ENCODE assay signal across 9 cellular contexts in the genomic region with DNA sequence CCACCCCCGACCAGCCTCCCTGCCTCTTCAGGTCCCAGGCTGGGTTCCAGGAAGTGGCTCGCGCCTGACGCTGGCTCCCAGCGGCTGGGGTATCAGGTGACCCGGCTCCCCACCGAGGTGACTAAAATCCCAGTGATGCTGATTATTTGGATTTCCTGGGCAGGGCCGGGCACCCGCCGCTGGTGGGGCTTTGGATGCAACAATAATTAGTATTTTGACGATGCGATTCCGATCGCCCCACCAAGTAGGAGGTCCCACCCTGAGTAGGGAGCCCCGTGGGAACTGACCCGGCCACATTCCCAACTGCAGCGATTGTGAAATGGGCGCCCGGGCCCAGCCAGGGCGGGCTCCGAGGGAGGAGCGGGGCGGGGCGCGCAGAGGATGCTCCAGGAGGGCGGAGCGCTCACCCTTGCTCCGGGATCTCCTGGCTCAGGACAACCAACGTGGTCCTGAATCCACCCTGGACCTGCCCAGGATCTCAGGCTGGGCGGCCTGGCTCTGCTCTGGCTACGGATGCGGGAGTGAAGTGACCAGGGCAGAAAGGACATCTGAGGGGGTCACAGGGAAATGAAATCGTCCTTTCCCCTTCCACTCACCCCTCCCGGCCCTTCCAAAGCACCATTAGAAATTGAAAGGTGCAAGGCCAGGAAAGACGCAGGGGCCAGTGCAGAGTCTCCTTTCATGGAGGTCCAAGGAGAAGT. TPM values are rescaled to one million over a fixed set of nuclear protein-coding genes. Genes with fewer than 3 reads are reported as not detected.
DNase-seq lines count a peak whose midpoint lies in the region; TF ChIP-seq lines count a peak whose summit lies in the region.
"Had no signal": no experiment of that assay in that cellular context is flagged by ENCODE, and none has a peak within 500 bp of the region (broad histone marks: within the 10 kb centered on the region; RNA-seq: fewer than 3 reads in every experiment).

No MANE protein-coding gene starts in this region.

- TF ChIP-seq CTCF in BE2C (IDR thresholded peaks at IDR 0.05; ENCODE audit: low read depth, low read length) (no peak), MCF 10A (IDR thresholded peaks at IDR 0.05; ENCODE audit: unreplicated experiment) (no peak), type B pancreatic cell (conservative IDR thresholded peaks at IDR 0.05) (no peak)

- H3K4me3 Mint-ChIP-seq in MCF 10A (ENCODE audit: unreplicated experiment) (peak overlapping the region; percentile 12), type B pancreatic cell (peak overlapping the region; percentile 64)

- H3K9me3 ChIP-seq in BE2C = no peaks in the 10 kb centered on the region

- H3K9me3 Mint-ChIP-seq in MCF 10A (ENCODE audit: unreplicated experiment) = no peaks in the 10 kb centered on the region
- H3K9me3 Mint-ChIP-seq in type B pancreatic cell = no peaks in the 10 kb centered on the region
- H3K9me3 Mint-ChIP-seq: central memory CD8-positive, alpha-beta T cell had no signal

- POLR2A ChIA-PET in MCF 10A (lab: Yijun Ruan, JAX) = no interaction called here

- DNase-seq in BE2C = peak; percentile 61
- DNase-seq in HT-29 (ENCODE audit: low spot score) = peak; percentile 84
- DNase-seq in MCF 10A (ENCODE audit: unreplicated experiment) = peak; percentile 77
- DNase-seq in iris pigment epithelial cell (ENCODE audit: low read depth) = peak; percentile 80
- peak; percentile 74 for DNase-seq in type B pancreatic cell (ENCODE audit: extremely low spot score, unreplicated experiment)
- DNase-seq in NCI-H2081 treated with DMSO at 0.1 percent for 48 hours (lab: John Stamatoyannopoulos, UW) = no peak
- no peak for DNase-seq in activated T-cell treated with anti-CD3 and anti-CD28 coated beads, Interleukin-2, amount 50 U/mL, for 1 hour
- DNase-seq in effector CD4-positive, alpha-beta T cell = no peak

- H3K27ac Mint-ChIP-seq in MCF 10A (ENCODE audit: low read depth, unreplicated experiment) = no peak overlapping the region
- peak overlapping the region; percentile 75 for H3K27ac Mint-ChIP-seq in type B pancreatic cell

- H3K27me3 Mint-ChIP-seq in MCF 10A (ENCODE audit: insufficient read depth, unreplicated experiment) (no peaks in the 10 kb centered on the region), type B pancreatic cell (peaks cover 17% of the 10 kb centered on the region)
- H3K27me3 Mint-ChIP-seq: central memory CD8-positive, alpha-beta T cell had no signal

- no TSS peak for BruUV-seq in MCF 10A (replicated peaks; lab: Mats Ljungman, UMichigan)

- no peaks in the 10 kb centered on the region for H3K27me3 ChIP-seq in BE2C

- H3K4me1 Mint-ChIP-seq in MCF 10A (ENCODE audit: insufficient read depth, unreplicated experiment) (peaks cover 5% of the 10 kb centered on the region), type B pancreatic cell (ENCODE audit: unreplicated experiment) (peaks cover 4% of the 10 kb centered on the region)

- CTCF ChIA-PET in MCF 10A (lab: Yijun Ruan, JAX) = interaction anchor here (0.6 kb wide), 2 partner anchors 70 to 156 kb away, joined by 3 to 4 read pairs; no protein-coding TSS in a partner anchor

- no peaks in the 10 kb centered on the region for H3K4me1 ChIP-seq in BE2C

- intact Hi-C loops in MCF 10A (cut with micrococcal nuclease) = no loop called here

- H3K36me3 Mint-ChIP-seq in MCF 10A (ENCODE audit: insufficient read depth, unreplicated experiment) (no peaks in the 10 kb centered on the region), type B pancreatic cell (no peaks in the 10 kb centered on the region)

- no peaks in the 10 kb centered on the region for H3K36me3 ChIP-seq in BE2C

- peak overlapping the region; percentile 57 for H3K4me3 ChIP-seq in BE2C (ENCODE audit: low read depth, low read length)

RNA-seq across cellular contexts. Expression of gene DUSP5, which starts 32.6 kb away (rescaled TPM):
- polyA plus RNA-seq in BE2C (2012; ENCODE audit: insufficient read depth, insufficient read length, low read depth) = 7.1 TPM
- total RNA-seq in HT-29 (2014; rRNA removed; shearing (Covaris generic)) = 27.8 and 31.4 TPM in 2 replicates
- 61.0 and 106 TPM in 2 replicates for total RNA-seq in MCF 10A (2022)
- total RNA-seq in type B pancreatic cell (ENCODE audit: low replicate concordance) = 16.3 and 61.6 TPM in 2 replicates

RNA-seq across cellular contexts. Expression of gene SMC3, which starts 37.2 kb away (rescaled TPM):
- polyA plus RNA-seq in BE2C (2012; ENCODE audit: insufficient read depth, insufficient read length, low read depth) = 42.9 TPM
- total RNA-seq in HT-29 (2014; rRNA removed; shearing (Covaris generic)) = 13.0 and 13.8 TPM in 2 replicates
- total RNA-seq in MCF 10A (2022) (43.0 and 43.2 TPM in 2 replicates), type B pancreatic cell (ENCODE audit: low replicate concordance) (39.0 and 60.6 TPM in 2 replicates)

Comparison
In these comparisons a context has a peak if more than half of its experiments do, and no peak if none do; other contexts are left out.
1. DNase-seq: peak in BE2C (single experiment), HT-29 (single experiment), MCF 10A (single experiment), iris pigment epithelial cell (single experiment) and type B pancreatic cell (single experiment); none in NCI-H2081 treated with DMSO at 0.1 percent for 48 hours (single experiment), activated T-cell treated with anti-CD3 and anti-CD28 coated beads, Interleukin-2, amount 50 U/mL, for 1 hour (single experiment) and effector CD4-positive, alpha-beta T cell (single experiment).